1 cellular context compared by ENCODE assay signal in genomic region chr10:31878486-31878885, GRCh38.
TF ChIP-seq lines count a peak whose summit lies in the region.

No MANE protein-coding gene starts in this region.

TF ChIP-seq in K562, 482 proteins besides CTCF, POLR2A, EP300 and RAD21:
- TF ChIP-seq ZBTB40 (IDR thresholded peaks at IDR 0.05) (peak; percentile 95), ZBTB40 (CRISPR knock-in tag; IDR thresholded peaks at IDR 0.05) (peak; percentile 91), MYNN (IDR thresholded peaks at IDR 0.05) (no peak), MYNN (CRISPR knock-in tag; IDR thresholded peaks at IDR 0.05) (no peak), YY1 (IDR thresholded peaks at IDR 0.05; ENCODE audit: borderline replicate concordance in 1 of 3, control insufficient read depth in 1 of 3, extremely low read depth in 1 of 3, insufficient read depth in 3 of 3, insufficient read length in 1 of 3, insufficient replicate concordance in 2 of 3, low read depth in 1 of 3, low read length in 2 of 3) (no peak), ZNF561 (CRISPR knock-in tag; conservative IDR thresholded peaks at IDR 0.05) (no peak), GTF2E2 (tag; IDR thresholded peaks at IDR 0.05) (no peak)
